Comparison of ENCODE assay signal across 1 cellular context in the genomic region with DNA sequence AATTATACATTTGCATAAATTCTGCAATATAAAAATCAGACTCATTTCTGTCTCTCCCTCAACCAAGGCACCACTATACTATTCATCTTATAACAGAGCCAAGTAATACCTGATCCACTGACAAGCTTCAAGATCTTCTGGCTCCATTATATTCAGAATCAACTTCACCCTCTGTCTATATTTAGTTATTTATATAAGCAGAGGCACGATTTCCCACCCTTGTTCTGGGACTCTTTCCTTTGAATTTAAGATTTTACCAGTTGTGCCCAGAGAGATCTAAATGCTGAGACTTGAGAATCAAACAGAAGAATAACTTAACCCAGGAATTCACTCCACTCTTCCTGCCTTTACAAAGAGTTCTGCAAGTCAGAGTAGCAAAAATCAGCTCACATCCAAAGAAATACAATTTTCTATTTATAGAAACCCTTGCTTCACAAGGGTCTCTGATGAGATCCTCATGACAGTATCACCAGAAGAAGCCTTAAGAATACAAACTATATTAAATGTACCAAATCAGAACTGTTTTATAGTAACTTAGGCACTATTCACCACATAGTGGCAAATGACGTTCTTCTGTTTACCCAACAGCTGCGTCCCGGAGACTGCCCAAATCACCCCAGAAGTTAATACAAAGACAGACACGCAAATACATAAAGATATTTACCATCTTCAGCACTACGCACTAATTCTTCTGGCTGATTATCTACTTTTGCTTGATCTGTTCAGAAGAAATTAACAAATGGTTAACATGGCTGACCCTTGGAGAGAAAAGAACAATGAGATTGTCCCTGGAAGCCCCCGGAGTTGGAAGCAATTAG.
TF ChIP-seq lines count a peak whose summit lies in the region.

No MANE protein-coding gene starts in this region.

TF ChIP-seq in IMR-90, 13 proteins besides CTCF, POLR2A, EP300 and RAD21 (continued from another document):
- no peak for TF ChIP-seq MAFK (IDR thresholded peaks at IDR 0.05; ENCODE audit: low read depth, low read length)
- no peak for TF ChIP-seq FOS (IDR thresholded peaks at IDR 0.05; ENCODE audit: low read depth, low read length)
- no peak for TF ChIP-seq SMC3 (IDR thresholded peaks at IDR 0.05; ENCODE audit: low read depth, low read length)
